ENCODE assay signal across 2 cellular contexts in the genomic region with DNA sequence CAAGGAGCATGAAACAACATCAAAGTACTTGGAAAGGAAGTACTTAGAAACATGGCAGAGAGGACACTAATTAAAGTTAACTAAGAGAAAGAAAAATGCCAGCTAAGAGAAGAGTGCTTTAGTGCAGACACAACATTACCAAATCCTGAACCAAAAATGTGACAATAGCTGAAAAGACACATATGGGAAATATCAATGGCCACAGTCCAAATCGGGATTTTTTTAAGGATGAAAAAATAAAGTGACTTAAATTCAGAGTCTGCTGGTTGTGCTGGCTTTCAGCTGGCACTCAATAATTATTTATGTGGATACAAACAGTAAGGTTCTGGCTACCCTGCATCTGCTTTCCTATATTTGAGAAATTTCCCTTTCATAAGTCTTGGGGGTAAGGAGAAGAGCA.
TF ChIP-seq lines count a peak whose summit lies in the region.

No MANE protein-coding gene starts in this region.

TF ChIP-seq in HCT116, 20 proteins besides CTCF, POLR2A, EP300 and RAD21 (continued from another document):
- TF ChIP-seq, protein P1, sequence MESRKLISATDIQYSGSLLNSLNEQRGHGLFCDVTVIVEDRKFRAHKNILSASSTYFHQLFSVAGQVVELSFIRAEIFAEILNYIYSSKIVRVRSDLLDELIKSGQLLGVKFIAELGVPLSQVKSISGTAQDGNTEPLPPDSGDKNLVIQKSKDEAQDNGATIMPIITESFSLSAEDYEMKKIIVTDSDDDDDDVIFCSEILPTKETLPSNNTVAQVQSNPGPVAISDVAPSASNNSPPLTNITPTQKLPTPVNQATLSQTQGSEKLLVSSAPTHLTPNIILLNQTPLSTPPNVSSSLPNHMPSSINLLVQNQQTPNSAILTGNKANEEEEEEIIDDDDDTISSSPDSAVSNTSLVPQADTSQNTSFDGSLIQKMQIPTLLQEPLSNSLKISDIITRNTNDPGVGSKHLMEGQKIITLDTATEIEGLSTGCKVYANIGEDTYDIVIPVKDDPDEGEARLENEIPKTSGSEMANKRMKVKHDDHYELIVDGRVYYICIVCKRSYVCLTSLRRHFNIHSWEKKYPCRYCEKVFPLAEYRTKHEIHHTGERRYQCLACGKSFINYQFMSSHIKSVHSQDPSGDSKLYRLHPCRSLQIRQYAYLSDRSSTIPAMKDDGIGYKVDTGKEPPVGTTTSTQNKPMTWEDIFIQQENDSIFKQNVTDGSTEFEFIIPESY (IDR thresholded peaks at IDR 0.05; ENCODE audit: extremely low read depth, insufficient replicate concordance, low read length) = no peak
- TF ChIP-seq EGR1 (IDR thresholded peaks at IDR 0.05; ENCODE audit: low read depth) (no peak), ATF3 (IDR thresholded peaks at IDR 0.05) (no peak), SIN3A (IDR thresholded peaks at IDR 0.05; ENCODE audit: low read depth) (no peak), YY1 (IDR thresholded peaks at IDR 0.05; ENCODE audit: extremely low read depth, insufficient replicate concordance, low read depth, low read length) (no peak)

TF ChIP-seq in SK-N-SH treated with all-trans-retinoic acid at 6 μM for 48 hours, 23 proteins besides CTCF, POLR2A, EP300 and RAD21 (continued from another document):
- TF ChIP-seq SNAI2 (CRISPR knock-in tag; IDR thresholded peaks at IDR 0.05) (no peak), TCF4 (CRISPR knock-in tag; IDR thresholded peaks at IDR 0.05; ENCODE audit: borderline replicate concordance) (no peak), ZFP3 (CRISPR knock-in tag; IDR thresholded peaks at IDR 0.05) (no peak)
